ENCODE assay signal across 8 cellular contexts in the genomic region with DNA sequence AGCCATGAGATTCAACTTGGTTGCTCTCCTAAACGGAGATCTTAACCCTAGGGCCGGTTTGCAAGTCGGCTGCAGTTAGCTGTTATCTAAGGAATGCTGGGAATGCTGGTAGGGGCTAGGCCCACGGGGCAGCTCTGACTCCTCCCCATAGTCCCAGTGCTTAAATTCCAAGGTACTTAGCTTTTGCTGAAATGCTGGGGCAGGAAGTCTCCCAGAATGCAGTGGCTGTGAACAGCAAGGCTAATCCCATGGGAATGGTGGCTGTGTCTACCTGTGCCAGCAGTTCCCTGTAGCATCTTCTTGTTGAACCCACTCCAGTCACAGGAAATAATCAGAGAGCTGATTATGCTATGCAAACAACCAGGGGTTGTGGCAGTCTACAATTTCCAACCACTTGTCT.
DNase-seq lines count a peak whose midpoint lies in the region; FAIRE-seq and TF ChIP-seq lines count a peak whose summit lies in the region.

No MANE protein-coding gene starts in this region.

- H3K79me2 ChIP-seq in H1 (ENCODE audit: control insufficient read depth in 1 of 2, insufficient read depth in 2 of 2, low read length in 2 of 2): no peaks in the 10 kb centered on the region

- H3K23me2 ChIP-seq in H1 (ENCODE audit: low read depth, low read length): no peaks in the 10 kb centered on the region

- TF ChIP-seq CTCF in H1 (IDR thresholded peaks at IDR 0.05; ENCODE audit: control extremely low read depth in 1 of 3, insufficient read depth in 1 of 3, low read depth in 1 of 3, low read length in 3 of 3) (no peak), lower leg skin (IDR thresholded peaks at IDR 0.05) (no peak)

- no peak overlapping the region for H2BK120ac ChIP-seq in H1 (replicated peaks; ENCODE audit: low read depth, low read length)

- peak in 1 of 2 experiments; percentile 15; a peak in 1 of 4 replicates for TF ChIP-seq RAD21 in H1 (IDR thresholded peaks at IDR 0.05 in 1 of 2, conservative IDR thresholded peaks at IDR 0.05 in 1 of 2; ENCODE audit: low read depth in 2 of 2, low read length in 2 of 2)

- no peaks in the 10 kb centered on the region for H3K9me3 ChIP-seq in H1 (ENCODE audit: insufficient read depth in 2 of 2, low read depth in 1 of 2, low read length in 1 of 2)

- no peaks in the 10 kb centered on the region for H3K4me1 Mint-ChIP-seq in activated naive CD4-positive, alpha-beta T cell treated with anti-CD3 and anti-CD28 coated beads for 36 hours (ENCODE audit: low read depth)

- no peak overlapping the region for H3K18ac ChIP-seq in H1 (ENCODE audit: extremely low read depth, low read length)

- H3K4me3 ChIP-seq in H1 (ENCODE audit: extremely low read depth in 1 of 4, insufficient read depth in 2 of 4, low read depth in 3 of 4, low read length in 4 of 4): no peak overlapping the region
- H3K4me3 ChIP-seq in lower leg skin (ENCODE audit: low read depth, poor library complexity, severe bottlenecking): no peak overlapping the region

- H3K4ac ChIP-seq in H1 (replicated peaks; ENCODE audit: insufficient read length, low read depth, low read length): no peak overlapping the region

- no peak overlapping the region for H3K27ac Mint-ChIP-seq in activated naive CD4-positive, alpha-beta T cell treated with anti-CD3 and anti-CD28 coated beads for 36 hours

- peaks cover 7 to 16% (median 12%) of the 10 kb centered on the region in 4 experiments for H3K4me1 ChIP-seq in H1 (replicated peaks in 1 of 4; ENCODE audit: control insufficient read depth in 3 of 4, insufficient read depth in 4 of 4, low read length in 3 of 4)

- no peak overlapping the region for H3K14ac ChIP-seq in H1 (ENCODE audit: insufficient read length)

- H3K4me3 Mint-ChIP-seq in activated naive CD4-positive, alpha-beta T cell treated with anti-CD3 and anti-CD28 coated beads for 36 hours: no peak overlapping the region

- TF ChIP-seq EP300 in H1 (IDR thresholded peaks at IDR 0.05; ENCODE audit: borderline replicate concordance in 1 of 2, low read depth in 2 of 2, low read length in 2 of 2): 0 out of 3 replicates have a peak, but pooled peaks of 1 of the 2 experiments have one; percentile 46

- H3K9me3 Mint-ChIP-seq in activated naive CD4-positive, alpha-beta T cell treated with anti-CD3 and anti-CD28 coated beads for 36 hours: no peaks in the 10 kb centered on the region

- H2BK20ac ChIP-seq in H1 (ENCODE audit: low read length): peak overlapping the region; percentile 7; the same call in 1 of the 2 replicates

- H3K36me3 ChIP-seq in H1 (ENCODE audit: control insufficient read depth in 2 of 4, insufficient read depth in 4 of 4, low read length in 3 of 4): no peaks in the 10 kb centered on the region

- no peak overlapping the region for H2BK15ac ChIP-seq in H1 (ENCODE audit: low read length)

- H2BK5ac ChIP-seq in H1 (ENCODE audit: low read depth, low read length): peak overlapping the region; percentile 81

- H3K4me2 ChIP-seq in H1 (ENCODE audit: insufficient read depth in 1 of 2, low read depth in 2 of 2, low read length in 2 of 2): no peak overlapping the region; a peak in 2 of 4 replicates

- H4K20me1 ChIP-seq in H1 (replicated peaks in 1 of 2; ENCODE audit: control insufficient read depth in 1 of 2, insufficient read depth in 2 of 2, low read length in 2 of 2): no peaks in the 10 kb centered on the region

- intact Hi-C loops in lower leg skin (cut with DNase I; ENCODE audit: low total_unique reads): no loop called here
- intact Hi-C loops in activated naive CD4-positive, alpha-beta T cell treated with anti-CD3 and anti-CD28 coated beads for 36 hours (cut with micrococcal nuclease): loop anchor here (5.0 kb wide), 1 partner anchor 257 kb away; no protein-coding TSS in a partner anchor

- H4K5ac ChIP-seq in H1 (ENCODE audit: insufficient read length, low read depth, low read length): no peak overlapping the region

- H4K8ac ChIP-seq in H1 (ENCODE audit: extremely low read depth, insufficient read depth, low read length): no peak overlapping the region

- WGBS in H1 (ENCODE audit: extremely low coverage in 1 of 2, insufficient coverage in 1 of 2, insufficient read length in 1 of 2, insufficient replicate concordance in 2 of 2, low coverage in 1 of 2, low lambda C conversion rate in 2 of 2, missing lambda C conversion rate in 1 of 2), 2 experiments: 0% methylated on average over 2 of the region's 4 CpGs; no CpG with 5 or more reads in 1 of the 2 experiments
- 2 to 17% methylated on average over 1 to 4 of the region's 4 CpGs for WGBS in lower leg skin, 2 donors

- FAIRE-seq in H1 (lab: Jason Lieb, UNC): peak; percentile 98

- 0 out of 2 replicates have a peak overlapping the region, but pooled peaks have one; percentile 19 for H2AFZ ChIP-seq in H1 (ENCODE audit: low read length)

- no peak overlapping the region for H3K56ac ChIP-seq in H1 (replicated peaks; ENCODE audit: insufficient read length, low read depth, low read length)

- H3K79me1 ChIP-seq in H1 (ENCODE audit: low read depth, low read length): no peaks in the 10 kb centered on the region

- H3K27ac ChIP-seq in H1 (ENCODE audit: low read depth, low read length): peak overlapping the region; percentile 16; the same call in 1 of the 2 replicates

- H3K27me3 ChIP-seq in H1 (replicated peaks in 1 of 4; ENCODE audit: control insufficient read depth in 3 of 4, extremely low read depth in 1 of 4, insufficient read depth in 3 of 4, low read length in 3 of 4): no peaks in the 10 kb centered on the region

- peak overlapping the region; percentile 88 for H2BK12ac ChIP-seq in H1 (ENCODE audit: low read depth, low read length)

- H3K23ac ChIP-seq in H1 (ENCODE audit: insufficient read length): no peak overlapping the region

- peaks cover 47% of the 10 kb centered on the region for H3K27me3 Mint-ChIP-seq in activated naive CD4-positive, alpha-beta T cell treated with anti-CD3 and anti-CD28 coated beads for 36 hours (ENCODE audit: low read depth)

- POLR2A ChIA-PET in H1 (lab: Charles Lee; ENCODE audit: partially characterized antibody): interaction anchor here (0.9 to 4.3 kb wide), 16 partner anchors 9 to 252 kb away, joined by 3 to 33 read pairs (median 3); a partner anchor contains a TSS

- no peak overlapping the region for H3K9ac ChIP-seq in H1 (replicated peaks in 1 of 4; ENCODE audit: extremely low read depth in 1 of 4, low read depth in 3 of 4, low read length in 3 of 4)

- H3K36me3 Mint-ChIP-seq in activated naive CD4-positive, alpha-beta T cell treated with anti-CD3 and anti-CD28 coated beads for 36 hours (ENCODE audit: low read depth): no peaks in the 10 kb centered on the region

- CTCF ChIA-PET in H1 (lab: Charles Lee; ENCODE audit: partially characterized antibody): interaction anchor here (0.7 to 3.5 kb wide), 37 partner anchors 8 to 248 kb away, joined by 3 to 28 read pairs (median 7); no protein-coding TSS in a partner anchor
- CTCF ChIA-PET in activated naive CD4-positive, alpha-beta T cell treated with anti-CD3 and anti-CD28 coated beads for 36 hours (lab: Charles Lee): no interaction called here

- in situ Hi-C loops in Caki2 (cut with HindIII; ENCODE audit: low pct_unique_long_range_greater_than_20kb, low sequenced_read_pairs): no loop called here

- TF ChIP-seq POLR2A in H1 (IDR thresholded peaks at IDR 0.05; ENCODE audit: control extremely low read depth in 1 of 2, low read depth in 2 of 2, low read length in 2 of 2) (no peak), lower leg skin (IDR thresholded peaks at IDR 0.05) (no peak)

- DNase-seq in Caki2 (ENCODE audit: low read depth) (peak; percentile 74), NCI-H2081 (lab: John Stamatoyannopoulos, UW) (peak; percentile 32 to 64), H1 (ENCODE audit: low read depth in 1 of 2, low spot score in 2 of 2) (peak in 1 of 2 experiments; percentile 86), lung microvascular endothelial cell (ENCODE audit: low read depth in 2 of 2) (peak; percentile 5 to 47), lower leg skin (ENCODE audit: low spot score in 2 of 2) (no peak), DMS 273 treated with DMSO at 0.1 percent for 48 hours (lab: John Stamatoyannopoulos, UW) (no peak)
- no peak for DNase-seq in activated naive CD4-positive, alpha-beta T cell treated with anti-CD3 and anti-CD28 coated beads for 36 hours
- DNase-seq in activated CD8-positive, alpha-beta memory T cell treated with anti-CD3 and anti-CD28 coated beads for 24 hours: no peak

- H2AK5ac ChIP-seq in H1 (ENCODE audit: low read depth, low read length): 0 out of 2 replicates have a peak overlapping the region, but pooled peaks have one; percentile 11

- no peak overlapping the region for H4K91ac ChIP-seq in H1 (replicated peaks; ENCODE audit: insufficient read length, low read length)

TF ChIP-seq in H1, 55 proteins besides CTCF, POLR2A, EP300 and RAD21:
- TF ChIP-seq ASH2L (IDR thresholded peaks at IDR 0.05; ENCODE audit: low read length) (peak; percentile 76), MAFK (IDR thresholded peaks at IDR 0.05; ENCODE audit: low read depth, low read length) (no peak), KDM1A (IDR thresholded peaks at IDR 0.05; ENCODE audit: borderline replicate concordance, low read length) (peak; percentile 30; the same call in 1 of the 2 replicates), SUZ12 (IDR thresholded peaks at IDR 0.05; ENCODE audit: low read length) (no peak), TEAD4 (IDR thresholded peaks at IDR 0.05; ENCODE audit: low read depth, low read length) (peak; percentile 99), SP1 (IDR thresholded peaks at IDR 0.05; ENCODE audit: low read depth, low read length) (peak; percentile 61), SRF (IDR thresholded peaks at IDR 0.05; ENCODE audit: low read depth, low read length) (no peak), BRCA1 (IDR thresholded peaks at IDR 0.05; ENCODE audit: low read depth, low read length) (no peak)
- TF ChIP-seq, protein P1, sequence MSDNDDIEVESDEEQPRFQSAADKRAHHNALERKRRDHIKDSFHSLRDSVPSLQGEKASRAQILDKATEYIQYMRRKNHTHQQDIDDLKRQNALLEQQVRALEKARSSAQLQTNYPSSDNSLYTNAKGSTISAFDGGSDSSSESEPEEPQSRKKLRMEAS (IDR thresholded peaks at IDR 0.05): 0 out of 2 replicates have a peak, but pooled peaks have one; percentile 30

Comparison
In these comparisons a context has a peak if more than half of its experiments do, and no peak if none do; other contexts are left out.
1. DNase-seq: peak in Caki2 (single experiment), NCI-H2081 (2 of 2) and lung microvascular endothelial cell (2 of 2); none in lower leg skin (0 of 2), activated naive CD4-positive, alpha-beta T cell treated with anti-CD3 and anti-CD28 coated beads for 36 hours (single experiment), activated CD8-positive, alpha-beta memory T cell treated with anti-CD3 and anti-CD28 coated beads for 24 hours (single experiment) and DMS 273 treated with DMSO at 0.1 percent for 48 hours (single experiment).